Comparison of ENCODE assay signal across 36 cellular contexts in genomic region chr20:44438782-44439181, GRCh38.
"Had no signal": no experiment of that assay in that cellular context is flagged by ENCODE, and none has a peak within 500 bp of the region (broad histone marks: within the 10 kb centered on the region; RNA-seq: fewer than 3 reads in every experiment).

No MANE protein-coding gene starts in this region.

- H3K27me3 ChIP-seq: adrenal gland, body of pancreas, brain microvascular endothelial cell, breast epithelium had no signal

- H3K4me1 Mint-ChIP-seq: activated B cell treated with CpG ODN at 0.5 μM for 24 hours; activated CD4-positive, alpha-beta T cell treated with anti-CD3 and anti-CD28 coated beads, Interleukin-2, amount 10 ng/mL, durations not matched to agents 24 days and 14 days; activated naive CD8-positive, alpha-beta T cell treated with anti-CD3 and anti-CD28 coated beads for 36 hours; activated T-helper 17 cell treated with anti-CD3 and anti-CD28 coated beads, Interleukin-2, amount 50 U/mL, for 72 hours had no signal

- ATAC-seq: activated naive CD4-positive, alpha-beta T cell treated with anti-CD3 and anti-CD28 coated beads, Interleukin-2, amount 50 U/mL, for 72 hours; activated T-cell treated with anti-CD3 and anti-CD28 coated beads, Interleukin-2, amount 50 U/mL, for 4 hours; activated T-helper 17 cell treated with anti-CD3 and anti-CD28 coated beads, Interleukin-2, amount 50 U/mL, for 72 hours; body of pancreas had no signal

- H3K27me3 Mint-ChIP-seq: activated CD4-positive, alpha-beta memory T cell treated with anti-CD3 and anti-CD28 coated beads for 36 hours had no signal

- H3K27ac Mint-ChIP-seq: activated B cell treated with CpG ODN at 0.5 μM for 24 hours; activated CD4-positive, alpha-beta memory T cell treated with anti-CD3 and anti-CD28 coated beads for 36 hours; activated CD4-positive, alpha-beta T cell treated with anti-CD3 and anti-CD28 coated beads, Interleukin-2, amount 10 ng/mL, durations not matched to agents 24 days and 14 days; activated naive CD4-positive, alpha-beta T cell treated with anti-CD3 and anti-CD28 coated beads for 36 hours; activated naive CD4-positive, alpha-beta T cell treated with anti-CD3 and anti-CD28 coated beads, Interleukin-2, amount 50 U/mL, for 72 hours; activated naive CD8-positive, alpha-beta T cell treated with anti-CD3 and anti-CD28 coated beads for 36 hours; activated T-cell treated with anti-CD3 and anti-CD28 coated beads, Interleukin-2, amount 50 U/mL, for 72 hours; activated T-helper 1 cell treated with anti-CD3 and anti-CD28 coated beads, Interleukin-12 subunit alpha, Interleukin-12 subunit beta, Interleukin-2, Interleukin-4 antibody, amounts not matched to agents 30 ng/mL and 10 ng/mL and 1 ng/mL, durations not matched to agents 14 hours and 24 hours and 36 hours; activated T-helper 17 cell treated with anti-CD3 and anti-CD28 coated beads, Interleukin-2, amount 50 U/mL, for 72 hours; T-helper 1 cell treated with Interleukin-12 subunit alpha and Interleukin-12 subunit beta and Interleukin-4 antibody, amounts not matched to agents 30 μg/mL and 1 μg/mL, for 36 hours; T-helper 2 cell treated with Interferon-gamma antibody and Interleukin-4, amounts not matched to agents 5 μg/mL and 100 μg/mL, for 36 hours had no signal

- H3K4me1 ChIP-seq: breast epithelium had no signal

- H3K4me3 ChIP-seq: adrenal gland, body of pancreas, breast epithelium had no signal

- H3K9me3 Mint-ChIP-seq: activated B cell treated with CpG ODN at 0.5 μM for 24 hours; activated CD4-positive, alpha-beta memory T cell treated with anti-CD3 and anti-CD28 coated beads for 36 hours; activated CD4-positive, alpha-beta T cell treated with anti-CD3 and anti-CD28 coated beads, Interleukin-2, amount 10 ng/mL, durations not matched to agents 24 days and 14 days; activated naive CD4-positive, alpha-beta T cell treated with anti-CD3 and anti-CD28 coated beads for 36 hours; activated naive CD4-positive, alpha-beta T cell treated with anti-CD3 and anti-CD28 coated beads, Interleukin-2, amount 50 U/mL, for 72 hours; activated naive CD8-positive, alpha-beta T cell treated with anti-CD3 and anti-CD28 coated beads for 36 hours; activated T-cell treated with anti-CD3 and anti-CD28 coated beads, Interleukin-2, amount 50 U/mL, for 4 hours; activated T-cell treated with anti-CD3 and anti-CD28 coated beads, Interleukin-2, amount 50 U/mL, for 72 hours; activated T-helper 1 cell treated with anti-CD3 and anti-CD28 coated beads, Interleukin-12 subunit alpha, Interleukin-12 subunit beta, Interleukin-2, Interleukin-4 antibody, amounts not matched to agents 30 ng/mL and 10 ng/mL and 1 ng/mL, durations not matched to agents 14 hours and 24 hours and 36 hours; activated T-helper 17 cell treated with anti-CD3 and anti-CD28 coated beads, Interleukin-2, amount 50 U/mL, for 72 hours; T-helper 1 cell treated with Interleukin-12 subunit alpha and Interleukin-12 subunit beta and Interleukin-4 antibody, amounts not matched to agents 30 μg/mL and 1 μg/mL, for 36 hours; T-helper 2 cell treated with Interferon-gamma antibody and Interleukin-4, amounts not matched to agents 5 μg/mL and 100 μg/mL, for 36 hours had no signal

- H3K36me3 Mint-ChIP-seq: activated CD4-positive, alpha-beta memory T cell treated with anti-CD3 and anti-CD28 coated beads for 36 hours; activated naive CD4-positive, alpha-beta T cell treated with anti-CD3 and anti-CD28 coated beads, Interleukin-2, amount 50 U/mL, for 72 hours; activated naive CD8-positive, alpha-beta T cell treated with anti-CD3 and anti-CD28 coated beads for 36 hours had no signal

- FAIRE-seq: astrocyte had no signal

- H3K9me3 ChIP-seq: adrenal gland, body of pancreas, breast epithelium had no signal

- H3K4me3 Mint-ChIP-seq: activated B cell treated with CpG ODN at 0.5 μM for 24 hours; activated CD4-positive, alpha-beta memory T cell treated with anti-CD3 and anti-CD28 coated beads for 36 hours; activated CD4-positive, alpha-beta T cell treated with anti-CD3 and anti-CD28 coated beads, Interleukin-2, amount 10 ng/mL, durations not matched to agents 24 days and 14 days; activated naive CD4-positive, alpha-beta T cell treated with anti-CD3 and anti-CD28 coated beads for 36 hours; activated naive CD8-positive, alpha-beta T cell treated with anti-CD3 and anti-CD28 coated beads for 36 hours; activated T-cell treated with anti-CD3 and anti-CD28 coated beads, Interleukin-2, amount 50 U/mL, for 4 hours; activated T-cell treated with anti-CD3 and anti-CD28 coated beads, Interleukin-2, amount 50 U/mL, for 72 hours; activated T-helper 1 cell treated with anti-CD3 and anti-CD28 coated beads, Interleukin-12 subunit alpha, Interleukin-12 subunit beta, Interleukin-2, Interleukin-4 antibody, amounts not matched to agents 30 ng/mL and 10 ng/mL and 1 ng/mL, durations not matched to agents 14 hours and 24 hours and 36 hours; activated T-helper 17 cell treated with anti-CD3 and anti-CD28 coated beads, Interleukin-2, amount 50 U/mL, for 72 hours; T-helper 1 cell treated with Interleukin-12 subunit alpha and Interleukin-12 subunit beta and Interleukin-4 antibody, amounts not matched to agents 30 μg/mL and 1 μg/mL, for 36 hours; T-helper 2 cell treated with Interferon-gamma antibody and Interleukin-4, amounts not matched to agents 5 μg/mL and 100 μg/mL, for 36 hours had no signal

- H3K36me3 ChIP-seq: adrenal gland, brain microvascular endothelial cell, breast epithelium had no signal

- H3K27ac ChIP-seq: adrenal gland, body of pancreas, brain microvascular endothelial cell, breast epithelium, VCaP had no signal

- DNase-seq: activated B cell treated with CpG ODN at 0.5 μM for 24 hours; activated CD4-positive, alpha-beta memory T cell treated with anti-CD3 and anti-CD28 coated beads for 36 hours; activated CD4-positive, alpha-beta T cell treated with anti-CD3 and anti-CD28 coated beads for 4 hours; activated CD4-positive, alpha-beta T cell treated with anti-CD3 and anti-CD28 coated beads, Interleukin-2, amount 10 ng/mL, durations not matched to agents 24 days and 14 days; activated CD4-positive, alpha-beta T cell treated with anti-CD3 and anti-CD28 coated beads, Interleukin-2, amount 50 U/mL, for 1 hour; activated CD4-positive, alpha-beta T cell treated with anti-CD3 and anti-CD28 coated beads, Interleukin-2, amount 50 U/mL, for 4 hours; activated CD4-positive, CD25-positive, alpha-beta regulatory T cell treated with anti-CD3 and anti-CD28 coated beads, Interleukin-2, amount 50 U/mL, for 72 hours; activated CD8-positive, alpha-beta memory T cell treated with anti-CD3 and anti-CD28 coated beads, Interleukin-2, amount 50 U/mL, for 4 hours; activated effector memory CD4-positive, alpha-beta T cell treated with anti-CD3 and anti-CD28 coated beads, Interleukin-2, amount 50 U/mL, for 16 hours; activated gamma-delta T cell treated with Interleukin-2 at 50 U/mL for 16 hours; activated naive CD4-positive, alpha-beta T cell; activated naive CD4-positive, alpha-beta T cell treated with anti-CD3 and anti-CD28 coated beads for 36 hours; activated naive CD4-positive, alpha-beta T cell treated with anti-CD3 and anti-CD28 coated beads, Interleukin-2, amount 50 U/mL, for 16 hours; activated naive CD8-positive, alpha-beta T cell treated with anti-CD3 and anti-CD28 coated beads for 36 hours; activated T-cell treated with anti-CD3 and anti-CD28 coated beads for 4 hours; activated T-cell treated with anti-CD3 and anti-CD28 coated beads, Interleukin-2, amount 50 U/mL, for 1 hour; activated T-cell treated with anti-CD3 and anti-CD28 coated beads, Interleukin-2, amount 50 U/mL, for 4 hours; activated T-cell treated with anti-CD3 and anti-CD28 coated beads, Interleukin-2, amount 50 U/mL, for 72 hours; adrenal gland; amniotic stem cell; aorta; body of pancreas; brain microvascular endothelial cell; central memory CD4-positive, alpha-beta T cell; cerebellar nuclear complex; T-helper 1 cell; T-helper 2 cell; T-helper 9 cell had no signal
